11 cellular contexts compared by ENCODE assay signal in the genomic region with DNA sequence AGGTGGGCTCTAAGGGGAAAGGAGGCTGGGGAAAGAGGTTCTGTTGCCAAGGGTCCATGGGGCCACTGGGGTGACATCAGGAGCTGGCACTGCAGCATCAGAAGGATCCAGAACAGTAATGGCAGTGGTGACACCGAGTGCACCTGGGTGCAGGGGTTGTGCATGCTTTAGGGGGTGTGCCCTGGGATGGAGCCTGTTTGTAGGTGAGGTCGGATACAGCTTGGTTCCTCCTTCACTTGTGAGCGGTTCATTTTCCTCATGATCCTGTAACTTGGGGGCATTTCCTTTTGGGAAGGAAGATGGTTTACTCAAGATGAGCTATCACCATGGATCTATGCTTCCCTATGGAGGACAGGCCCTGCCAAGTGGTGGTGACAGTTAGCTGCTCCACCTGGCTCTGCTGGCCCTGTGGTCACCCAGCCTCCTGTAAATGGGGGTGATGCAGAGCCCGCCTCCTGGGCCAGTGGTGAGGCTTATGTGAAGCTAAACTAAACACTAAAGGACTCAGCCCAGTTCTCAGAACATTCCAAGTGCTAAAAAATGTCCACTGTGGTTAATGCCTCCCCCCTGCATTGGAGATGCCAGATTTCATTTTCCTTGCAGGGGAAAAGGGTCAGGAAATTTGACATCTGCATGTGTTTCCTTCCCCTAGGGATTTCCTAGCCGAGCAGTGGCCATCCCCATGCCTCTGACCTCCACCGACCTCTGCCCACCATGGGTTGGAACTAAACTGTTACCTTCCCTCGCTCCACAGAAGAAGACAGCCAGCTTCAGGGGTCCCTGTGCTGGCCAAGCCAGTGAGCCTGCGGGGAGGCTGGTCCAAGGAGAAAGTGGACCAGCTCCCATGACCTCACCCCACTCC. TPM values are rescaled to one million over a fixed set of nuclear protein-coding genes. Genes with fewer than 3 reads are reported as not detected.
DNase-seq lines count a peak whose midpoint lies in the region; ATAC-seq and TF ChIP-seq lines count a peak whose summit lies in the region.
"Had no signal": no experiment of that assay in that cellular context is flagged by ENCODE, and none has a peak within 500 bp of the region (broad histone marks: within the 10 kb centered on the region; RNA-seq: fewer than 3 reads in every experiment).

No MANE protein-coding gene starts in this region.

- H3K36me3 ChIP-seq in vagina, result peaks cover 0 to 33% of the 10 kb centered on the region in 2 donors

- TF ChIP-seq CTCF in mesothelial cell of epicardium (IDR thresholded peaks at IDR 0.05; ENCODE audit: unreplicated experiment), result no peak
- no peak for TF ChIP-seq CTCF in vagina (IDR thresholded peaks at IDR 0.05)

- no peaks in the 10 kb centered on the region for H3K27me3 ChIP-seq in vagina
- H3K27me3 ChIP-seq: testis had no signal

- H3K36me3 Mint-ChIP-seq in IgD-negative memory B cell (peaks cover 8% of the 10 kb centered on the region), mesothelial cell of epicardium (peaks cover 34% of the 10 kb centered on the region)

- peak overlapping the region; percentile 28 to 97 (median 75) for H3K4me3 Mint-ChIP-seq in IgD-negative memory B cell
- no peak overlapping the region for H3K4me3 Mint-ChIP-seq in mesothelial cell of epicardium

- DNase-seq in mesothelial cell of epicardium (ENCODE audit: low spot score in 2 of 2, unreplicated experiment in 2 of 2), result no peak
- no peak for DNase-seq in activated T-cell treated with anti-CD3 and anti-CD28 coated beads, Interleukin-2, amount 50 U/mL, for 48 hours
- no peak for DNase-seq in A172 (ENCODE audit: low spot score)
- no peak for DNase-seq in activated T-cell treated with anti-CD3 and anti-CD28 coated beads, Interleukin-2, amount 50 U/mL, for 1 hour
- no peak for DNase-seq in vagina (ENCODE audit: extremely low spot score in 2 of 2)
- DNase-seq: NCI-H2081 treated with DMSO at 0.1 percent for 48 hours, testis had no signal

- ATAC-seq in GM18498 (IDR thresholded peaks at IDR 0.05; ENCODE audit: unreplicated experiment), result peak; percentile 10
- peak; percentile 22 for ATAC-seq in GM21526 (IDR thresholded peaks at IDR 0.05; ENCODE audit: low FRiP score, unreplicated experiment)

- no peaks in the 10 kb centered on the region for H3K9me3 Mint-ChIP-seq in IgD-negative memory B cell
- no peaks in the 10 kb centered on the region for H3K9me3 Mint-ChIP-seq in mesothelial cell of epicardium

- H3K27me3 Mint-ChIP-seq in IgD-negative memory B cell (no peaks in the 10 kb centered on the region), mesothelial cell of epicardium (ENCODE audit: low read depth) (no peaks in the 10 kb centered on the region)

- no peaks in the 10 kb centered on the region for H3K9me3 ChIP-seq in vagina
- H3K9me3 ChIP-seq: testis had no signal

- peaks cover 29 to 39% (median 36%) of the 10 kb centered on the region in 3 donors for H3K4me1 Mint-ChIP-seq in IgD-negative memory B cell
- no peaks in the 10 kb centered on the region for H3K4me1 Mint-ChIP-seq in mesothelial cell of epicardium

- TF ChIP-seq POLR2A in vagina (IDR thresholded peaks at IDR 0.05), result no peak

- no peaks in the 10 kb centered on the region for H3K4me1 ChIP-seq in vagina
- H3K4me1 ChIP-seq: testis had no signal

- H3K4me3 ChIP-seq in vagina, result no peak overlapping the region
- H3K4me3 ChIP-seq: skin epidermis, testis had no signal

- H3K27ac Mint-ChIP-seq in IgD-negative memory B cell, result peak overlapping the region; percentile 93 to 100 (median 97)
- peak overlapping the region; percentile 71 for H3K27ac Mint-ChIP-seq in mesothelial cell of epicardium

- intact Hi-C loops in vagina (cut with DNase I), result no loop called here

- no peak overlapping the region for H3K27ac ChIP-seq in vagina
- H3K27ac ChIP-seq: testis had no signal

RNA-seq across cellular contexts. Expression of a gene that starts 13.3 kb away (rescaled TPM):
- polyA plus RNA-seq in IgD-negative memory B cell, result 29,718 TPM
- total RNA-seq in mesothelial cell of epicardium (16.1 to 17.1 TPM (median 16.9 TPM) in 3 replicates), vagina (530 TPM)
- 1.1 TPM in 1 of 2 replicates, not detected in the other for total RNA-seq in A172 (2014; rRNA removed; shearing (Covaris generic))

RNA-seq across cellular contexts. Expression of a gene that starts 41.9 kb away (rescaled TPM):
- polyA plus RNA-seq in IgD-negative memory B cell, result 26.4 TPM
- 53.7 to 58.8 TPM (median 55.7 TPM) in 3 replicates for total RNA-seq in mesothelial cell of epicardium
- total RNA-seq in A172 (2014; rRNA removed; shearing (Covaris generic)), result 56.5 and 58.3 TPM in 2 replicates
- total RNA-seq in vagina, result 39.3 TPM

RNA-seq across cellular contexts. Expression of a gene that starts 50.1 kb away (rescaled TPM):
- polyA plus RNA-seq in IgD-negative memory B cell, result 7,694 TPM
- total RNA-seq in mesothelial cell of epicardium (2,586 to 2,705 TPM (median 2,627 TPM) in 3 replicates), vagina (3,194 TPM)
- total RNA-seq in A172 (2014; rRNA removed; shearing (Covaris generic)), result 2,916 and 3,804 TPM in 2 replicates

Comparison
In these comparisons a context has a peak if more than half of its experiments do, and no peak if none do; other contexts are left out.
1. RNA of a gene that starts 13.3 kb away (total RNA-seq): 530 TPM in vagina (single experiment); 16.1 to 17.1 TPM in mesothelial cell of epicardium and 1.1 TPM in A172; every median in the first group is over 10 times any median in the second.